In genomic region chr3:42582474-42583070, GRCh38 we compare ENCODE assay signal across 8 cellular contexts. TPM values are rescaled to one million over a fixed set of nuclear protein-coding genes. Genes with fewer than 3 reads are reported as not detected.
A peak's percentile ranks its signal among the peaks of the same experiment; 100 is the strongest.
DNase-seq lines count a peak whose midpoint lies in the region; ATAC-seq and TF ChIP-seq lines count a peak whose summit lies in the region.

No MANE protein-coding gene starts in this region.

- H3K4me3 Mint-ChIP-seq in Calu3 (ENCODE audit: low read depth, unreplicated experiment) (peak overlapping the region; percentile 90), endothelial cell (ENCODE audit: unreplicated experiment) (peak overlapping the region; percentile 94), osteocyte (ENCODE audit: unreplicated experiment) (peak overlapping the region; percentile 91)

- CTCF ChIA-PET in Calu3 (lab: Charles Lee): interaction anchor here (0.7 to 1.4 kb wide), 2 partner anchors 18 to 31 kb away, joined by 3 to 4 read pairs; partner anchors contain the start of gene NKTR

- TF ChIP-seq CTCF in Calu3 (IDR thresholded peaks at IDR 0.05; ENCODE audit: unreplicated experiment): no peak
- TF ChIP-seq CTCF in OCI-LY3 (IDR thresholded peaks at IDR 0.05; ENCODE audit: low read depth, low read length): no peak
- TF ChIP-seq CTCF in endothelial cell (IDR thresholded peaks at IDR 0.05; ENCODE audit: unreplicated experiment): no peak
- TF ChIP-seq CTCF in osteocyte (IDR thresholded peaks at IDR 0.05): no peak

- no peaks in the 10 kb centered on the region for H3K27me3 Mint-ChIP-seq in Calu3 (ENCODE audit: unreplicated experiment)
- H3K27me3 Mint-ChIP-seq in endothelial cell (ENCODE audit: unreplicated experiment): peaks cover 8% of the 10 kb centered on the region
- H3K27me3 Mint-ChIP-seq in osteocyte (ENCODE audit: unreplicated experiment): no peaks in the 10 kb centered on the region

- H3K4me2 ChIP-seq in OCI-LY3 (ENCODE audit: low read length): peak overlapping the region; percentile 86

- H3K4me3 ChIP-seq in OCI-LY3 (ENCODE audit: low read length): peak overlapping the region; percentile 79

- no peaks in the 10 kb centered on the region for H3K9me3 ChIP-seq in OCI-LY3 (ENCODE audit: insufficient read depth, low read length)

- intact Hi-C loops in Calu3 (cut with micrococcal nuclease; ENCODE audit: unreplicated experiment): no loop called here

- H3K9ac ChIP-seq in OCI-LY3 (ENCODE audit: low read length): peak overlapping the region; percentile 82

- H3K36me3 ChIP-seq in OCI-LY3 (replicated peaks; ENCODE audit: low read depth, low read length): peaks cover 7% of the 10 kb centered on the region

- no peaks in the 10 kb centered on the region for H4K20me1 ChIP-seq in OCI-LY3 (ENCODE audit: insufficient read depth, low read length)

- H3K27ac Mint-ChIP-seq in Calu3 (ENCODE audit: unreplicated experiment) (peak overlapping the region; percentile 66), endothelial cell (ENCODE audit: unreplicated experiment) (peak overlapping the region; percentile 81), osteocyte (ENCODE audit: unreplicated experiment) (peak overlapping the region; percentile 96)

- peaks cover 33% of the 10 kb centered on the region for H3K79me2 ChIP-seq in OCI-LY3 (ENCODE audit: low read length)

- BruUV-seq in Calu3 (replicated peaks; lab: Mats Ljungman, UMichigan): TSS peak; percentile 67

- peak overlapping the region; percentile 90 for H2AFZ ChIP-seq in OCI-LY3 (ENCODE audit: low read depth, low read length)

- peaks cover 20% of the 10 kb centered on the region for H3K4me1 ChIP-seq in OCI-LY3 (ENCODE audit: low read length)

- H3K27me3 ChIP-seq in OCI-LY3 (ENCODE audit: low read depth, low read length): no peaks in the 10 kb centered on the region

- peaks cover 25% of the 10 kb centered on the region for H3K36me3 Mint-ChIP-seq in Calu3 (ENCODE audit: insufficient read depth, unreplicated experiment)
- peaks cover 5% of the 10 kb centered on the region for H3K36me3 Mint-ChIP-seq in endothelial cell (ENCODE audit: low read depth, unreplicated experiment)
- peaks cover 5% of the 10 kb centered on the region for H3K36me3 Mint-ChIP-seq in osteocyte (ENCODE audit: unreplicated experiment)

- peak overlapping the region; percentile 66 for H3K27ac ChIP-seq in OCI-LY3 (ENCODE audit: low read length)

- peaks cover 35% of the 10 kb centered on the region for H3K4me1 Mint-ChIP-seq in Calu3 (ENCODE audit: low read depth, unreplicated experiment)
- peaks cover 40% of the 10 kb centered on the region for H3K4me1 Mint-ChIP-seq in endothelial cell (ENCODE audit: unreplicated experiment)
- peaks cover 30% of the 10 kb centered on the region for H3K4me1 Mint-ChIP-seq in osteocyte (ENCODE audit: unreplicated experiment)

- DNase-seq in Calu3 (no peak), endothelial cell (ENCODE audit: low spot score) (no peak), osteocyte (ENCODE audit: extremely low spot score, unreplicated experiment) (no peak), LoVo (ENCODE audit: low spot score) (no peak), GM19240 (ENCODE audit: insufficient read length, low spot score) (no peak), NCI-H524 treated with DMSO at 0.1 percent for 48 hours (lab: John Stamatoyannopoulos, UW) (no peak)

- H3K9me3 Mint-ChIP-seq in Calu3 (ENCODE audit: low read depth, unreplicated experiment) (no peaks in the 10 kb centered on the region), endothelial cell (ENCODE audit: unreplicated experiment) (no peaks in the 10 kb centered on the region), osteocyte (ENCODE audit: unreplicated experiment) (peaks cover 3% of the 10 kb centered on the region)

- no peak for ATAC-seq in GM21390 (IDR thresholded peaks at IDR 0.05; ENCODE audit: unreplicated experiment)

RNA-seq across cellular contexts. Expression of gene SEC22C, which starts 0.8 kb away (rescaled TPM):
- total RNA-seq in Calu3 (2022) (32.1 and 42.3 TPM in 2 replicates), endothelial cell (ENCODE audit: unreplicated experiment) (49.6 TPM), osteocyte (56.2 and 58.4 TPM in 2 replicates)

RNA-seq across cellular contexts. Expression of gene SS18L2, which starts 8.1 kb away (rescaled TPM):
- total RNA-seq in Calu3 (2022) (23.7 and 25.3 TPM in 2 replicates), endothelial cell (ENCODE audit: unreplicated experiment) (75.1 TPM), osteocyte (16.5 and 17.2 TPM in 2 replicates)

RNA-seq across cellular contexts. Expression of gene NKTR, which starts 17.9 kb away (rescaled TPM):
- 61.3 and 70.0 TPM in 2 replicates for total RNA-seq in Calu3 (2022)
- total RNA-seq in endothelial cell (ENCODE audit: unreplicated experiment): 118 TPM
- total RNA-seq in osteocyte: 65.4 and 73.7 TPM in 2 replicates
